1 cellular context compared by ENCODE assay signal in genomic region chr7:157404845-157405481, GRCh38.
TF ChIP-seq lines count a peak whose summit lies in the region.

No MANE protein-coding gene starts in this region.

TF ChIP-seq in K562, 482 proteins besides CTCF, POLR2A, EP300 and RAD21 (continued from another document):
- TF ChIP-seq TSHZ1 (CRISPR knock-in tag; IDR thresholded peaks at IDR 0.05), result no peak
- TF ChIP-seq ZNF778 (CRISPR knock-in tag; IDR thresholded peaks at IDR 0.05), result no peak
- TF ChIP-seq TEAD4 (IDR thresholded peaks at IDR 0.05; ENCODE audit: low read length), result peak; percentile 85
- TF ChIP-seq TEAD4 (CRISPR knock-in tag; IDR thresholded peaks at IDR 0.05; ENCODE audit: borderline replicate concordance), result no peak
- no peak for TF ChIP-seq MCM3 (IDR thresholded peaks at IDR 0.05)
